In genomic region chr15:71747128-71748083, GRCh38 we compare ENCODE assay signal across 10 cellular contexts.
DNase-seq lines count a peak whose midpoint lies in the region; ATAC-seq and TF ChIP-seq lines count a peak whose summit lies in the region.
"Had no signal": no experiment of that assay in that cellular context is flagged by ENCODE, and none has a peak within 500 bp of the region (broad histone marks: within the 10 kb centered on the region; RNA-seq: fewer than 3 reads in every experiment).

No MANE protein-coding gene starts in this region.

- H3K4me1 ChIP-seq in vagina: peaks cover 20% of the 10 kb centered on the region

- TF ChIP-seq CTCF in WTC11 (IDR thresholded peaks at IDR 0.05) (no peak), vagina (IDR thresholded peaks at IDR 0.05) (no peak), osteocyte (IDR thresholded peaks at IDR 0.05) (no peak)

- H3K27me3 Mint-ChIP-seq in WTC11 (ENCODE audit: low read depth) (no peaks in the 10 kb centered on the region), osteocyte (ENCODE audit: unreplicated experiment) (no peaks in the 10 kb centered on the region)

- DNase-seq in NOMO-1 treated with DMSO at 0.1 percent for 48 hours (lab: John Stamatoyannopoulos, UW; ENCODE audit: unreplicated experiment) (peak; percentile 7), NOMO-1 treated with dmso at 0.1 percent for 144 hours (lab: John Stamatoyannopoulos, UW; ENCODE audit: unreplicated experiment) (no peak), WTC11 (ENCODE audit: low spot score) (no peak), glomerular visceral epithelial cell (ENCODE audit: extremely low spot score) (peak; percentile 80), vagina (ENCODE audit: extremely low spot score in 2 of 2) (no peak), osteocyte (ENCODE audit: extremely low spot score, unreplicated experiment) (no peak), SHP77 (lab: John Stamatoyannopoulos, UW) (no peak)
- DNase-seq in activated T-cell treated with anti-CD3 and anti-CD28 coated beads, Interleukin-2, amount 50 U/mL, for 48 hours: no peak
- DNase-seq: activated gamma-delta T cell, MV-4-11 had no signal

- intact Hi-C loops in vagina (cut with DNase I): no loop called here

- H3K36me3 Mint-ChIP-seq in WTC11 (no peaks in the 10 kb centered on the region), osteocyte (ENCODE audit: unreplicated experiment) (no peaks in the 10 kb centered on the region)

- H3K9me3 Mint-ChIP-seq in WTC11 (no peaks in the 10 kb centered on the region), osteocyte (ENCODE audit: unreplicated experiment) (no peaks in the 10 kb centered on the region)

- no peak overlapping the region for H3K4me3 ChIP-seq in vagina

- H3K4me1 Mint-ChIP-seq in WTC11: no peaks in the 10 kb centered on the region
- peaks cover 18% of the 10 kb centered on the region for H3K4me1 Mint-ChIP-seq in osteocyte (ENCODE audit: unreplicated experiment)

- TF ChIP-seq POLR2A in vagina (IDR thresholded peaks at IDR 0.05): no peak

- H3K27ac Mint-ChIP-seq in WTC11 (no peak overlapping the region), osteocyte (ENCODE audit: unreplicated experiment) (no peak overlapping the region)

- no peaks in the 10 kb centered on the region for H3K27me3 ChIP-seq in vagina

- CTCF ChIA-PET in WTC11 (lab: Charles Lee): interaction anchor here (2.3 kb wide), 1 partner anchor 409 kb away, joined by 7 read pairs; no protein-coding TSS in a partner anchor

- no peak for ATAC-seq in WTC11

- peak overlapping the region; percentile 41 for H3K27ac ChIP-seq in vagina

- POLR2A ChIA-PET in WTC11 (lab: Charles Lee): no interaction called here

- no peak overlapping the region for H3K4me3 Mint-ChIP-seq in WTC11
- no peak overlapping the region for H3K4me3 Mint-ChIP-seq in osteocyte (ENCODE audit: unreplicated experiment)

- H3K9me3 ChIP-seq in vagina: no peaks in the 10 kb centered on the region

- H3K36me3 ChIP-seq in vagina: no peaks in the 10 kb centered on the region

TF ChIP-seq in WTC11, 78 proteins besides CTCF, POLR2A, EP300 and RAD21:
- TF ChIP-seq ZNF263 (CRISPR knock-in tag; IDR thresholded peaks at IDR 0.05; ENCODE audit: low read depth): no peak
- no peak for TF ChIP-seq MLX (CRISPR knock-in tag; IDR thresholded peaks at IDR 0.05)
- no peak for TF ChIP-seq GTF2I (CRISPR knock-in tag; conservative IDR thresholded peaks at IDR 0.05)
- no peak for TF ChIP-seq ZNF671 (CRISPR knock-in tag; IDR thresholded peaks at IDR 0.05)
- no peak for TF ChIP-seq NFE2L1 (CRISPR knock-in tag; IDR thresholded peaks at IDR 0.05)
- no peak for TF ChIP-seq ZNF138 (CRISPR knock-in tag; conservative IDR thresholded peaks at IDR 0.05)
- no peak for TF ChIP-seq IRF1 (CRISPR knock-in tag; IDR thresholded peaks at IDR 0.05)
- TF ChIP-seq GABPB1 (CRISPR knock-in tag; IDR thresholded peaks at IDR 0.05): peak; percentile 85
- TF ChIP-seq E2F5 (CRISPR knock-in tag; IDR thresholded peaks at IDR 0.05): no peak

Comparison
In these comparisons a context has a peak if more than half of its experiments do, and no peak if none do; other contexts are left out.
1. DNase-seq: peak in NOMO-1 treated with DMSO at 0.1 percent for 48 hours (single experiment) and glomerular visceral epithelial cell (single experiment); none in NOMO-1 treated with dmso at 0.1 percent for 144 hours (single experiment), WTC11 (single experiment), vagina (0 of 2), osteocyte (single experiment), SHP77 (0 of 2) and activated T-cell treated with anti-CD3 and anti-CD28 coated beads, Interleukin-2, amount 50 U/mL, for 48 hours (0 of 2).